In the genomic region with DNA sequence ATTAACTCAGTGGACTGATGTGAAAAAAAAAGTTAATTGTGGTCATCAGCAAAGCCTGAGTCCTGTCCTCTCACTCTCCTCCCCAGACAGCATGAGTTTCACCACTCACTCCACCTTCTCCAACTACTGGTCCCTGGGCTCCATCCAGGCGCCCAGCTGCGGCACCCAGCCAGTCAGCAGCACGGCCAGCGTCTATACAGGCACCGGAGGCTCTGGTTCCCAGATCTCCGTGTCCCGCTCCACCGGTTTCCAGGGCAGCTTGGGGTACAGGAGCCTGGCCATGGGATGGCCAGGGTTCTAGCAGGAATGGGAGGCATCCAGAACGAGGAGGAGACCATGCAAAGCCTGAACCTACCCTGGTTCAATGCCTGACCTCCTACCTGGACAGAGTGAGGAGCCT, we compare ENCODE assay signal across 26 cellular contexts.
A peak's percentile ranks its signal among the peaks of the same experiment; 100 is the strongest.
DNase-seq lines count a peak whose midpoint lies in the region; ATAC-seq, FAIRE-seq and TF ChIP-seq lines count a peak whose summit lies in the region.
"Had no signal": no experiment of that assay in that cellular context is flagged by ENCODE, and none has a peak within 500 bp of the region (broad histone marks: within the 10 kb centered on the region; RNA-seq: fewer than 3 reads in every experiment).

No MANE protein-coding gene starts in this region.

- peaks cover 23 to 34% of the 10 kb centered on the region in 2 donors for H3K36me3 Mint-ChIP-seq in stimulated activated naive B cell treated with anti-CD40 and anti-IgM and Interleukin-4, amounts not matched to agents 10 μg/mL and 1 μg/mL and 100 μg/mL, for 72 hours

- peak; percentile 42 for FAIRE-seq in HTR-8/SVneo (lab: Jason Lieb, UNC)
- FAIRE-seq: A204.1, GM12878, GM12892, GM18507 had no signal

- H3K27ac ChIP-seq in RWPE2 (ENCODE audit: poor library complexity, severe bottlenecking): no peak overlapping the region
- H3K27ac ChIP-seq: BLaER1 had no signal

- H3K27me3 Mint-ChIP-seq in stimulated activated naive B cell treated with anti-CD40 and anti-IgM and Interleukin-4, amounts not matched to agents 10 μg/mL and 1 μg/mL and 100 μg/mL, for 72 hours: no peaks in the 10 kb centered on the region
- H3K27me3 Mint-ChIP-seq: CD4-positive, alpha-beta memory T cell; CD4-positive, CD25-positive, alpha-beta regulatory T cell; CD8-positive, alpha-beta memory T cell had no signal

- H3K27me3 ChIP-seq in RWPE2 (ENCODE audit: insufficient read depth, poor library complexity, severe bottlenecking): no peaks in the 10 kb centered on the region
- H3K27me3 ChIP-seq: BE2C, BLaER1 had no signal

- no peak for DNase-seq in HTR-8/SVneo (ENCODE audit: insufficient read length, low spot score)
- peak; percentile 53 for DNase-seq in RWPE2 (ENCODE audit: low spot score)
- DNase-seq in stimulated activated naive B cell treated with anti-CD40 and anti-IgM and Interleukin-4, amounts not matched to agents 10 μg/mL and 1 μg/mL and 100 μg/mL, for 72 hours: no peak
- no peak for DNase-seq in activated CD8-positive, alpha-beta memory T cell treated with anti-CD3 and anti-CD28 coated beads for 24 hours
- no peak for DNase-seq in KG1 (lab: John Stamatoyannopoulos, UW)
- DNase-seq: 8988T; ACHN; BE2C; C1 segment of cervical spinal cord; CD4-positive, alpha-beta memory T cell; CD4-positive, CD25-positive, alpha-beta regulatory T cell; CD8-positive, alpha-beta memory T cell; COR-L47; DMS 273 treated with DMSO at 0.1 percent for 48 hours; DMS153; DMS53; DMS79; DND-41; EL; GDM1 had no signal

- no peaks in the 10 kb centered on the region for H3K9me3 ChIP-seq in RWPE2 (ENCODE audit: severe bottlenecking)
- H3K9me3 ChIP-seq: BE2C, BLaER1 had no signal

- no peak overlapping the region for H3K4me3 Mint-ChIP-seq in stimulated activated naive B cell treated with anti-CD40 and anti-IgM and Interleukin-4, amounts not matched to agents 10 μg/mL and 1 μg/mL and 100 μg/mL, for 72 hours
- H3K4me3 Mint-ChIP-seq: CD14-positive monocyte; CD4-positive, alpha-beta memory T cell had no signal

- no peak overlapping the region for H3K4me3 ChIP-seq in RWPE2 (ENCODE audit: severe bottlenecking)
- H3K4me3 ChIP-seq: BLaER1, GM12878 had no signal

- peaks cover 10 to 11% of the 10 kb centered on the region in 2 donors for H3K4me1 Mint-ChIP-seq in stimulated activated naive B cell treated with anti-CD40 and anti-IgM and Interleukin-4, amounts not matched to agents 10 μg/mL and 1 μg/mL and 100 μg/mL, for 72 hours

- peaks cover 9% of the 10 kb centered on the region for H3K4me1 ChIP-seq in RWPE2 (ENCODE audit: insufficient read depth, poor library complexity, severe bottlenecking)
- H3K4me1 ChIP-seq: BE2C had no signal

- TF ChIP-seq CTCF in RWPE2 (IDR thresholded peaks at IDR 0.05; ENCODE audit: poor library complexity, severe bottlenecking): no peak

- no peaks in the 10 kb centered on the region for H3K9me3 Mint-ChIP-seq in stimulated activated naive B cell treated with anti-CD40 and anti-IgM and Interleukin-4, amounts not matched to agents 10 μg/mL and 1 μg/mL and 100 μg/mL, for 72 hours
- H3K9me3 Mint-ChIP-seq: CD14-positive monocyte; CD4-positive, alpha-beta memory T cell; CD4-positive, CD25-positive, alpha-beta regulatory T cell; CD8-positive, alpha-beta memory T cell had no signal

- H3K27ac Mint-ChIP-seq in stimulated activated naive B cell treated with anti-CD40 and anti-IgM and Interleukin-4, amounts not matched to agents 10 μg/mL and 1 μg/mL and 100 μg/mL, for 72 hours: peak overlapping the region; percentile 71
- H3K27ac Mint-ChIP-seq: CD14-positive monocyte; CD8-positive, alpha-beta memory T cell had no signal

- H3K36me3 ChIP-seq in RWPE2 (ENCODE audit: low read depth): peaks cover 86% of the 10 kb centered on the region

- ATAC-seq in RWPE2 (ENCODE audit: low read depth): no peak
- ATAC-seq in stimulated activated naive B cell treated with anti-CD40 and anti-IgM and Interleukin-4, amounts not matched to agents 10 μg/mL and 1 μg/mL and 100 μg/mL, for 72 hours (replicated peaks): no peak
- ATAC-seq: GM12878 had no signal
